Comparison of ENCODE assay signal across 14 cellular contexts in genomic region chr2:188364033-188364432, GRCh38.
"Had no signal": no experiment of that assay in that cellular context is flagged by ENCODE, and none has a peak within 500 bp of the region (broad histone marks: within the 10 kb centered on the region; RNA-seq: fewer than 3 reads in every experiment).

No MANE protein-coding gene starts in this region.

- ATAC-seq: heart left ventricle; left colon; stimulated activated effector memory CD8-positive, alpha-beta T cell treated with anti-CD3 and anti-CD28 coated beads, Interleukin-12 subunit alpha, Interleukin-12 subunit beta, amount 100 ng/mL, for 72 hours had no signal

- FAIRE-seq: frontal cortex had no signal

- H3K9me3 Mint-ChIP-seq: activated CD4-positive, alpha-beta T cell treated with anti-CD3 and anti-CD28 coated beads, Interleukin-2, amount 10 ng/mL, durations not matched to agents 7 days and 5 days; activated T-helper 1 cell treated with anti-CD3 and anti-CD28 coated beads, Interleukin-12 subunit alpha, Interleukin-12 subunit beta, Interleukin-2, Interleukin-4 antibody, amounts not matched to agents 30 ng/mL and 10 ng/mL and 1 ng/mL, durations not matched to agents 14 hours and 24 hours and 36 hours; T-helper 1 cell treated with Interleukin-12 subunit alpha and Interleukin-12 subunit beta and Interleukin-4 antibody, amounts not matched to agents 30 μg/mL and 1 μg/mL, for 36 hours had no signal

- H3K36me3 Mint-ChIP-seq: naive B cell; stimulated activated effector memory CD8-positive, alpha-beta T cell treated with anti-CD3 and anti-CD28 coated beads, Interleukin-12 subunit alpha, Interleukin-12 subunit beta, amount 100 ng/mL, for 72 hours had no signal

- H3K27ac Mint-ChIP-seq: activated CD4-positive, alpha-beta T cell treated with anti-CD3 and anti-CD28 coated beads, Interleukin-2, amount 10 ng/mL, durations not matched to agents 7 days and 5 days; activated T-helper 1 cell treated with anti-CD3 and anti-CD28 coated beads, Interleukin-12 subunit alpha, Interleukin-12 subunit beta, Interleukin-2, Interleukin-4 antibody, amounts not matched to agents 30 ng/mL and 10 ng/mL and 1 ng/mL, durations not matched to agents 14 hours and 24 hours and 36 hours; naive B cell; neural progenitor cell; stimulated activated effector memory CD8-positive, alpha-beta T cell treated with anti-CD3 and anti-CD28 coated beads, Interleukin-12 subunit alpha, Interleukin-12 subunit beta, amount 100 ng/mL, for 72 hours; T-helper 1 cell treated with Interleukin-12 subunit alpha and Interleukin-12 subunit beta and Interleukin-4 antibody, amounts not matched to agents 30 μg/mL and 1 μg/mL, for 36 hours had no signal

- DNase-seq: activated CD4-positive, alpha-beta T cell treated with anti-CD3 and anti-CD28 coated beads, Interleukin-2, amount 10 ng/mL, durations not matched to agents 7 days and 5 days; activated naive CD4-positive, alpha-beta T cell treated with Interleukin-2 at 50 U/mL for 16 hours; cerebellar nuclear complex; effector CD8-positive, alpha-beta T cell; heart left ventricle; left colon; naive B cell; stimulated activated CD4-positive, alpha-beta T cell treated with anti-CD3 and anti-CD28 coated beads, Interleukin-12 subunit alpha, Interleukin-12 subunit beta, amount 100 ng/mL, for 4 hours; stimulated activated CD4-positive, alpha-beta T cell treated with anti-CD3 and anti-CD28 coated beads, Interleukin-2, amount 100 ng/mL, for 24 hours had no signal

- H3K4me3 Mint-ChIP-seq: activated CD4-positive, alpha-beta T cell treated with anti-CD3 and anti-CD28 coated beads, Interleukin-2, amount 10 ng/mL, durations not matched to agents 7 days and 5 days; activated T-helper 1 cell treated with anti-CD3 and anti-CD28 coated beads, Interleukin-12 subunit alpha, Interleukin-12 subunit beta, Interleukin-2, Interleukin-4 antibody, amounts not matched to agents 30 ng/mL and 10 ng/mL and 1 ng/mL, durations not matched to agents 14 hours and 24 hours and 36 hours; naive B cell; neural progenitor cell; stimulated activated effector memory CD8-positive, alpha-beta T cell treated with anti-CD3 and anti-CD28 coated beads, Interleukin-12 subunit alpha, Interleukin-12 subunit beta, amount 100 ng/mL, for 72 hours; T-helper 1 cell treated with Interleukin-12 subunit alpha and Interleukin-12 subunit beta and Interleukin-4 antibody, amounts not matched to agents 30 μg/mL and 1 μg/mL, for 36 hours had no signal

- H3K27me3 Mint-ChIP-seq: activated CD4-positive, alpha-beta T cell treated with anti-CD3 and anti-CD28 coated beads, Interleukin-2, amount 10 ng/mL, durations not matched to agents 7 days and 5 days; naive B cell had no signal

- H3K4me1 Mint-ChIP-seq: activated CD4-positive, alpha-beta T cell treated with anti-CD3 and anti-CD28 coated beads, Interleukin-2, amount 10 ng/mL, durations not matched to agents 7 days and 5 days; naive B cell; stimulated activated effector memory CD8-positive, alpha-beta T cell treated with anti-CD3 and anti-CD28 coated beads, Interleukin-12 subunit alpha, Interleukin-12 subunit beta, amount 100 ng/mL, for 72 hours had no signal
